Comparison of ENCODE assay signal across 7 cellular contexts in the genomic region with DNA sequence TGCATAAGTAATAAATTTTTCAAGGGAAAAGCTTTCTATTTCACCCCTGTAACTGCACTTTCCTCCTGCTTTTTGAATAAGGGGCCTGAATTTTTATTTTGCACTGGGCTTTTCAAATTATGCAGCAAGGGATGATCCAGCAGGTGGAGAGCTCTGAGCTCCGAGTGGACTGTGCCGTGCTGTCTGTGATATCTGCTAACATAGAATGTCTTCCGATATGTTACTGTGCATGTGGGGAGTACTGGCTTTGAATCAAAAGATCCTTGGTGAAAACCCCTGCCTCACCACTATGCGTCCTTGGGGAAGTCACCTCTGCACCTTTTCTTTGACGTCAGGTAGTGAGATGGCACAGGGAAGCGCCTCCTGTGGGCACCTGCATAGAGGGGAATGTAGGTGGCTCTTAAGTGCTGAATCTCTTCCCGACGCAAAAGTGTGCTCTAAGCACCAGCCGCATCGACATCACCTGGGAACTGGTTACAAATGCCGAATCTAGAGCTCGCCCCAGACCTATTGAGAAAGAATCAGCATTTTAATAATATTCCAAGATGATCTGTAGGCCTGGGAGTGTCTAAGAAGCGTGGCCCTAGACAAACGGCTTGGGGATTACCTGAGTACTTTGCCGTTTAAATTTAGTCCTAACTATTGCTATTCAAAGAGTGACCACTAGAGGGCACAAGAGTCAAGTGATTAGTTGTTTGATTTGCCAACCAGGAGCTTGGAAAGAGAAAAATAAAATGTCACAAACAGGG. TPM values are rescaled to one million over a fixed set of nuclear protein-coding genes. Genes with fewer than 3 reads are reported as not detected.
DNase-seq lines count a peak whose midpoint lies in the region; ATAC-seq and TF ChIP-seq lines count a peak whose summit lies in the region.

No MANE protein-coding gene starts in this region.

- no peak overlapping the region for H3K27ac ChIP-seq in HL-60 (replicated peaks)
- H3K27ac ChIP-seq in brain microvascular endothelial cell = no peak overlapping the region
- no peak overlapping the region for H3K27ac ChIP-seq in thoracic aorta

- TF ChIP-seq CTCF in HL-60 (IDR thresholded peaks at IDR 0.05; ENCODE audit: insufficient read depth, low read length) = peak; percentile 48
- peak; percentile 75 for TF ChIP-seq CTCF in brain microvascular endothelial cell (IDR thresholded peaks at IDR 0.05; ENCODE audit: low read depth, low read length, missing control alignments)
- TF ChIP-seq CTCF in thoracic aorta (IDR thresholded peaks at IDR 0.05) = peak; percentile 82

- in situ Hi-C loops in brain microvascular endothelial cell (cut with HindIII; ENCODE audit: low pct_ligation_motif_present, low sequenced_read_pairs) = no loop called here

- H3K4me3 ChIP-seq in HL-60 (replicated peaks; ENCODE audit: insufficient read depth, low read length) = no peak overlapping the region
- no peak overlapping the region for H3K4me3 ChIP-seq in brain microvascular endothelial cell (ENCODE audit: low read depth, low read length)
- no peak overlapping the region for H3K4me3 ChIP-seq in thoracic aorta

- no peak for ATAC-seq in thoracic aorta (ENCODE audit: insufficient number of reproducible peaks, low FRiP score, low read depth)

- DNase-seq in DMS53 (lab: John Stamatoyannopoulos, UW) (peak; percentile 91), HL-60 (ENCODE audit: low read depth in 1 of 2, low spot score in 1 of 2) (peak in 1 of 2 experiments; percentile 15), NCI-H748 (lab: John Stamatoyannopoulos, UW; ENCODE audit: unreplicated experiment) (peak; percentile 67), brain microvascular endothelial cell (peak; percentile 43), inferior parietal cortex (ENCODE audit: extremely low spot score) (peak; percentile 96), thoracic aorta (ENCODE audit: low spot score) (no peak)
- no peak for DNase-seq in stimulated activated CD4-positive, alpha-beta T cell treated with anti-CD3 and anti-CD28 coated beads, Interleukin-4, amount 100 ng/mL, for 1 hour

- H3K36me3 ChIP-seq in brain microvascular endothelial cell (replicated peaks) = no peaks in the 10 kb centered on the region
- no peaks in the 10 kb centered on the region for H3K36me3 ChIP-seq in thoracic aorta

- no peaks in the 10 kb centered on the region for H3K4me1 ChIP-seq in thoracic aorta (ENCODE audit: control insufficient read depth in 1 of 2, low read depth in 2 of 2)

- H3K9me3 ChIP-seq in thoracic aorta = no peaks in the 10 kb centered on the region

- no peaks in the 10 kb centered on the region for H3K27me3 ChIP-seq in HL-60 (ENCODE audit: insufficient read depth, poor library complexity, severe bottlenecking)
- peaks cover 7% of the 10 kb centered on the region for H3K27me3 ChIP-seq in brain microvascular endothelial cell (replicated peaks)
- no peaks in the 10 kb centered on the region for H3K27me3 ChIP-seq in thoracic aorta (replicated peaks; ENCODE audit: insufficient read depth)

RNA-seq across cellular contexts. Expression of a gene that starts 19.2 kb away (rescaled TPM):
- 100 to 1,000 TPM in 1 of 2 donors, 10 to 100 TPM in 1; 77.9 to 131 TPM for total RNA-seq in thoracic aorta

RNA-seq across cellular contexts. Expression of a gene that starts 50.1 kb away (rescaled TPM):
- under 1 TPM; 0.28 to 0.81 TPM for total RNA-seq in thoracic aorta

Comparison
In these comparisons a context has a peak if more than half of its experiments do, and no peak if none do; other contexts are left out.
1. DNase-seq: peak in DMS53 (single experiment), NCI-H748 (single experiment), brain microvascular endothelial cell (single experiment) and inferior parietal cortex (single experiment); none in thoracic aorta (single experiment) and stimulated activated CD4-positive, alpha-beta T cell treated with anti-CD3 and anti-CD28 coated beads, Interleukin-4, amount 100 ng/mL, for 1 hour (single experiment).
2. Peak in every context shown above with its lines, with median percentiles within 50 percentile points of each other: CTCF ChIP-seq.